13 cellular contexts compared by ENCODE assay signal in the genomic region with DNA sequence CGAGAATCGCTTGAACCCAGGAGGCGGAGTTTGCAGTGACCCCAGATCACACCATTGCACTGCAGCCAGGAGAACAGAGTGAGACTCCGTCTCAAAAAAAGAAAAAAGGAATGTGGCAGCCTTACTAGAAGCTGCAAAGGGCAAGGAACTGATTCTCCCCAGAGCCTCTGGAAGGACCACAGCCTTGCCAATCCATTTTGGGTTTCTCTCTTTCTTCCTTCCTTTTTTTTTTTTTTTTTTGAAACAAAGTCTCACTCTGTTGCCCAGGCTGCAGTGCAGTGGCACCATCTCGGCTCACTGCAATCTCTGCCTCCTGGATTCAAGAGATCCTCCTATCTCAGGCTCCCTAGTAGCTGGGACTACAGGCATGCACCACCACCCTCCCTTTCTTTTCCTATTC.
"Had no signal": no experiment of that assay in that cellular context is flagged by ENCODE, and none has a peak within 500 bp of the region (broad histone marks: within the 10 kb centered on the region; RNA-seq: fewer than 3 reads in every experiment).

No MANE protein-coding gene starts in this region.

- H3K27me3 ChIP-seq: adrenal gland, breast epithelium, thyroid gland had no signal

- H3K4me1 ChIP-seq: adrenal gland, breast epithelium had no signal

- H3K4me3 ChIP-seq: adrenal gland, breast epithelium, coronary artery, thyroid gland had no signal

- DNase-seq: activated CD4-positive, alpha-beta T cell treated with anti-CD3 and anti-CD28 coated beads for 1 hour; activated gamma-delta T cell treated with Interleukin-2 at 50 U/mL for 16 hours; adrenal gland; islet precursor cell; stimulated activated naive CD4-positive, alpha-beta T cell; T-helper 17 cell; thyroid gland; WERI-Rb-1 had no signal

- H3K27ac ChIP-seq: breast epithelium, thyroid gland, WERI-Rb-1 had no signal

- H3K36me3 ChIP-seq: adrenal gland, breast epithelium, thyroid gland, WERI-Rb-1 had no signal

- H3K9me3 ChIP-seq: adrenal gland, breast epithelium, thyroid gland had no signal

- FAIRE-seq: astrocyte, endometrium, frontal cortex had no signal
